In genomic region chr2:98346259-98347236, GRCh38 we compare ENCODE assay signal across 8 cellular contexts. TPM values are rescaled to one million over a fixed set of nuclear protein-coding genes. Genes with fewer than 3 reads are reported as not detected.
DNase-seq lines count a peak whose midpoint lies in the region; TF ChIP-seq lines count a peak whose summit lies in the region.

Gene CNGA3 (plus strand): TSS chr2:98346456. CDS start chr2:98369976, 23,520 bp downstream.

- intact Hi-C loops in CD14-positive monocyte (cut with micrococcal nuclease) = no loop called here

- H3K27ac Mint-ChIP-seq in CD14-positive monocyte = no peak within 1 kb of the TSS

- H3K4me3 ChIP-seq in cardiac fibroblast (replicated peaks in 1 of 2; ENCODE audit: low read depth in 2 of 2, low read length in 2 of 2) = peak within 1 kb of the TSS; percentile 15 to 24

- peaks cover 0 to 26% (median 12%) of the 10 kb centered on the region in 7 donors for H3K9me3 Mint-ChIP-seq in CD14-positive monocyte

- H3K4me3 Mint-ChIP-seq in CD14-positive monocyte = peak within 1 kb of the TSS in 1 of 2 donors; percentile 78

- no peak for TF ChIP-seq CTCF in cardiac fibroblast (IDR thresholded peaks at IDR 0.05; ENCODE audit: low read depth, low read length)
- no peak for TF ChIP-seq CTCF in CD14-positive monocyte (IDR thresholded peaks at IDR 0.05)

- peaks cover 4% of the 10 kb centered on the region for H3K4me1 Mint-ChIP-seq in CD14-positive monocyte

- H3K36me3 Mint-ChIP-seq in CD14-positive monocyte = peaks cover 0 to 4% of the 10 kb centered on the region in 2 donors

- H3K27me3 Mint-ChIP-seq in CD14-positive monocyte (ENCODE audit: low read depth in 3 of 3) = peaks cover 74 to 75% (median 75%) of the 10 kb centered on the region in 3 donors

- peak; percentile 15 for DNase-seq in stimulated activated CD4-positive, alpha-beta T cell treated with anti-CD3 and anti-CD28 coated beads, Interleukin-12 subunit alpha, Interleukin-12 subunit beta, amount 100 ng/mL, for 4 hours
- DNase-seq in stimulated activated CD4-positive, alpha-beta T cell treated with anti-CD3 and anti-CD28 coated beads, Interleukin-4, amount 100 ng/mL, for 24 hours = no peak
- DNase-seq in cardiac fibroblast (ENCODE audit: low read depth in 2 of 2) (peak; percentile 22 to 29), lung microvascular endothelial cell (ENCODE audit: low read depth in 2 of 2) (peak; percentile 29 to 41), medulla oblongata (ENCODE audit: extremely low spot score) (no peak), HPDE6-E6E7 (ENCODE audit: extremely low spot score) (no peak), CD14-positive monocyte (ENCODE audit: low spot score) (no peak), NCI-H1436 treated with DMSO at 0.1 percent for 48 hours (lab: John Stamatoyannopoulos, UW) (no peak)

RNA-seq across cellular contexts. Expression of gene CNGA3, which starts in this region (rescaled TPM):
- not detected in 2 replicates for total RNA-seq in lung microvascular endothelial cell
- polyA plus RNA-seq in CD14-positive monocyte = not detected

Comparison
In these comparisons a context has a peak if more than half of its experiments do, and no peak if none do; other contexts are left out.
1. DNase-seq: peak in stimulated activated CD4-positive, alpha-beta T cell treated with anti-CD3 and anti-CD28 coated beads, Interleukin-12 subunit alpha, Interleukin-12 subunit beta, amount 100 ng/mL, for 4 hours (single experiment) and cardiac fibroblast (2 of 2); none in stimulated activated CD4-positive, alpha-beta T cell treated with anti-CD3 and anti-CD28 coated beads, Interleukin-4, amount 100 ng/mL, for 24 hours (single experiment), medulla oblongata (single experiment), HPDE6-E6E7 (single experiment), CD14-positive monocyte (single experiment) and NCI-H1436 treated with DMSO at 0.1 percent for 48 hours (single experiment).
2. Peak in DNase-seq in lung microvascular endothelial cell; RNA of the gene not detected or under 1 TPM.